Comparison of ENCODE assay signal across 1 cellular context in the genomic region with DNA sequence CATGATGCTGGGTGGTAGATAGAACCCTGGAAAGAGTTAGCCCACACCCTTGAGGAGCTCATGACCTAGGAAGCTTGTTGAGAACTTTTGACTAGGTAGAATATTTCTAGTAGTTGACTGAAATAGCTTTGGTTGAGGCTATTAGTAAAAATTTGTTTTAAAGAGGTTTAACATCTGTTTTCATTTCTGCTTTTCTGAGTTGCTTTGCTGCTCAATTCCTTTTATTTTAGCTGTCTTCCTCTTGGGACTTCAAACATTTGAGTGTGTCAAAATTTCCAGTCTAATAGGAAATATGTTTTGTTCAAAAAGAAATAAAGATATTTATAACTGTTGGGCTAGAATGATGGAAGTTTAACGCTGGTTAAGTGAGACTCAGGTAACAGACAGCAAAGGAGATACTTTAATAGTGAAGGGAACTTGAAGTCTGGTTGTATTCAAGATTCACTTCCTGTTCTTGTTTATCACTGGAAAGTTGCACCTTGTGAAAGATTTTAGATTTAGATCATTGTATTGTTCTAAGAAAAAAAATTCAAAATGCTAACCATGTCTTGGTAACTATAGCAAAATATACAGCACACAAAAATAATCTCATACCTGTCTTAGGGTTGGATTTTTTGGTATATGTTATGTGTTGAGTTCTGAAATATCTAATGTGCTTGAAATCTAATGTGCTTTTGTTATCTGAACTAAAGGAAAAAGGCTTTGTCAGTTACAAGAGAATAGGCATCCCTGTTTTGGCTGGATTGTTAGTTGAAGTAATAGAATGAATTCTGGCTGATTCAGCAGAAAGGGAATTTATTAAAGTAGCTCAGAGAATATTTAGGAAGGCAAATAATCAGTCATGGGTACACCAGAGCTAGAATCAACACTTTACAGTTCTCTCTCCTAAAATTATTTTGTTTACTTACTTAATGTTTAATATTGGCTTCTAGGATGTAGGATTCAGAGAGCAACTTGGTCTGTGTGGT.
TF ChIP-seq lines count a peak whose summit lies in the region.

No MANE protein-coding gene starts in this region.

TF ChIP-seq in K562, 482 proteins besides CTCF, POLR2A, EP300 and RAD21:
- TF ChIP-seq MAFF (IDR thresholded peaks at IDR 0.05; ENCODE audit: low read length) (peak; percentile 56), ZFPM2 (CRISPR knock-in tag; IDR thresholded peaks at IDR 0.05) (no peak), MAFG (tag; conservative IDR thresholded peaks at IDR 0.05) (peak; percentile 32; the same call in 1 of the 2 replicates), MAFK (IDR thresholded peaks at IDR 0.05; ENCODE audit: low read length) (peak; percentile 23; the same call in 1 of the 2 replicates), C11orf30 (IDR thresholded peaks at IDR 0.05; ENCODE audit: low read depth) (peak; percentile 70), MTA1 (IDR thresholded peaks at IDR 0.05; ENCODE audit: borderline replicate concordance) (no peak), ZNF436 (CRISPR knock-in tag; IDR thresholded peaks at IDR 0.05) (no peak), ZNF316 (IDR thresholded peaks at IDR 0.05) (peak; percentile 72)
